Comparison of ENCODE assay signal across 29 cellular contexts in the genomic region with DNA sequence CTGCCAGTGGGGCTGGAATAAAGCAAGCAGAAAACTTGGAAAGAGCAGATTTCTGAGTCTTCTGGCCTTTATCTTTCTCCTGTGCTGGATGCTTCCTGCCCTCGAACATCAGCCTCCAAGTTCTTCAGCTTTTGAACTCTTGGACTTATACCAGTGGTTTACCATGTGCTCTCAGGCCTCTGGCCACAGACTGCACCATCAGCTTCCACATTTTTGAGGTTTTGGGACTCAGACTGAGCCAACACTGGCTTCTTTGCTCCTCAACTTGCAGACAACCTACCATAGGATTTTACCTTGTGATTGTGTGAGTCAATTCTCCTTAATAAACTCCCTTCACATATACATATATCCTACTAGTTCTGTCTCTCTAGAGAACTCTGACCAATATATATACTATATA.
"Had no signal": no experiment of that assay in that cellular context is flagged by ENCODE, and none has a peak within 500 bp of the region (broad histone marks: within the 10 kb centered on the region; RNA-seq: fewer than 3 reads in every experiment).

No MANE protein-coding gene starts in this region.

- H3K4me1 Mint-ChIP-seq: activated naive CD4-positive, alpha-beta T cell treated with anti-CD3 and anti-CD28 coated beads, Interleukin-2, amount 10 ng/mL, durations not matched to agents 7 days and 5 days; activated naive CD8-positive, alpha-beta T cell treated with anti-CD3 and anti-CD28 coated beads, Interleukin-2, amount 50 U/mL, for 24 hours; brain; nephron; stimulated activated memory B cell treated with anti-CD40 and anti-IgM and Interleukin-4, amounts not matched to agents 10 μg/mL and 1 μg/mL and 100 μg/mL, for 72 hours; stimulated activated naive CD8-positive, alpha-beta T cell treated with anti-CD3 and anti-CD28 coated beads, Interleukin-15, amount 100 ng/mL, for 72 hours had no signal

- H3K4me3 ChIP-seq: esophagus muscularis mucosa, left ventricle myocardium inferior, lung, pancreas, prostate gland, sigmoid colon, upper lobe of left lung, vagina had no signal

- H3K4me1 ChIP-seq: esophagus muscularis mucosa, left ventricle myocardium inferior, pancreas, prostate gland, sigmoid colon, upper lobe of left lung, vagina had no signal

- H3K36me3 Mint-ChIP-seq: activated naive CD4-positive, alpha-beta T cell treated with anti-CD3 and anti-CD28 coated beads, Interleukin-2, amount 10 ng/mL, durations not matched to agents 7 days and 5 days; brain; stimulated activated memory B cell treated with anti-CD40 and anti-IgM and Interleukin-4, amounts not matched to agents 10 μg/mL and 1 μg/mL and 100 μg/mL, for 72 hours had no signal

- H3K36me3 ChIP-seq: esophagus muscularis mucosa, left ventricle myocardium inferior, neutrophil, pancreas, prostate gland, sigmoid colon, upper lobe of left lung, vagina had no signal

- H3K4me3 Mint-ChIP-seq: activated naive CD4-positive, alpha-beta T cell treated with anti-CD3 and anti-CD28 coated beads, Interleukin-2, amount 10 ng/mL, durations not matched to agents 7 days and 5 days; activated naive CD8-positive, alpha-beta T cell treated with anti-CD3 and anti-CD28 coated beads, Interleukin-2, amount 50 U/mL, for 24 hours; activated T-helper 1 cell treated with anti-CD3 and anti-CD28 coated beads, Interleukin-12 subunit alpha, Interleukin-12 subunit beta, Interleukin-2, Interleukin-4 antibody, amounts not matched to agents 30 ng/mL and 10 ng/mL and 1 ng/mL, durations not matched to agents 14 hours and 24 hours and 36 hours; brain; dendritic cell treated with granulocyte-macrophage colony-stimulating factor and Interleukin-4, amounts not matched to agents 40 ng/mL and 50 ng/mL, for 4 days; nephron; stimulated activated memory B cell treated with anti-CD40 and anti-IgM and Interleukin-4, amounts not matched to agents 10 μg/mL and 1 μg/mL and 100 μg/mL, for 72 hours; stimulated activated naive CD8-positive, alpha-beta T cell treated with anti-CD3 and anti-CD28 coated beads, Interleukin-15, amount 100 ng/mL, for 72 hours had no signal

- H3K27ac Mint-ChIP-seq: activated naive CD4-positive, alpha-beta T cell treated with anti-CD3 and anti-CD28 coated beads, Interleukin-2, amount 10 ng/mL, durations not matched to agents 7 days and 5 days; activated naive CD8-positive, alpha-beta T cell treated with anti-CD3 and anti-CD28 coated beads, Interleukin-2, amount 50 U/mL, for 24 hours; activated T-helper 1 cell treated with anti-CD3 and anti-CD28 coated beads, Interleukin-12 subunit alpha, Interleukin-12 subunit beta, Interleukin-2, Interleukin-4 antibody, amounts not matched to agents 30 ng/mL and 10 ng/mL and 1 ng/mL, durations not matched to agents 14 hours and 24 hours and 36 hours; brain; dendritic cell treated with granulocyte-macrophage colony-stimulating factor and Interleukin-4, amounts not matched to agents 40 ng/mL and 50 ng/mL, for 4 days; nephron; stimulated activated memory B cell treated with anti-CD40 and anti-IgM and Interleukin-4, amounts not matched to agents 10 μg/mL and 1 μg/mL and 100 μg/mL, for 72 hours; stimulated activated naive CD8-positive, alpha-beta T cell treated with anti-CD3 and anti-CD28 coated beads, Interleukin-15, amount 100 ng/mL, for 72 hours had no signal

- H3K9me3 ChIP-seq: esophagus muscularis mucosa, neutrophil, pancreas, prostate gland, sigmoid colon, upper lobe of left lung, vagina had no signal

- H3K27me3 ChIP-seq: esophagus muscularis mucosa, neutrophil, sigmoid colon, upper lobe of left lung, vagina had no signal

- DNase-seq: activated CD4-positive, alpha-beta T cell treated with anti-CD3 and anti-CD28 coated beads for 4 hours; activated CD4-positive, alpha-beta T cell treated with anti-CD3 and anti-CD28 coated beads, Interleukin-2, amount 50 U/mL, for 4 hours; activated CD4-positive, CD25-positive, alpha-beta regulatory T cell; activated gamma-delta T cell; activated naive CD4-positive, alpha-beta T cell treated with anti-CD3 and anti-CD28 coated beads, Interleukin-2, amount 10 ng/mL, durations not matched to agents 7 days and 5 days; activated naive CD8-positive, alpha-beta T cell treated with anti-CD3 and anti-CD28 coated beads, Interleukin-2, amount 50 U/mL, for 24 hours; activated T-cell treated with anti-CD3 and anti-CD28 coated beads for 4 hours; amygdala; effector CD4-positive, alpha-beta T cell; left ventricle myocardium inferior; pancreas; sigmoid colon; small intestine; stimulated activated CD4-positive, alpha-beta T cell treated with anti-CD3 and anti-CD28 coated beads, Interleukin-1b, Interleukin-23, amount 100 ng/mL, for 48 hours; stimulated activated CD4-positive, alpha-beta T cell treated with anti-CD3 and anti-CD28 coated beads, Interleukin-4, amount 100 ng/mL, for 4 hours; stimulated activated CD8-positive, alpha-beta memory T cell treated with anti-CD3 and anti-CD28 coated beads, Interleukin-4, amount 100 ng/mL, for 48 hours; stimulated activated naive CD8-positive, alpha-beta T cell treated with anti-CD3 and anti-CD28 coated beads, Interleukin-15, amount 100 ng/mL, for 72 hours; substantia nigra; upper lobe of left lung had no signal

- H3K27me3 Mint-ChIP-seq: activated naive CD4-positive, alpha-beta T cell treated with anti-CD3 and anti-CD28 coated beads, Interleukin-2, amount 10 ng/mL, durations not matched to agents 7 days and 5 days; activated naive CD8-positive, alpha-beta T cell treated with anti-CD3 and anti-CD28 coated beads, Interleukin-2, amount 50 U/mL, for 24 hours; brain; dendritic cell treated with granulocyte-macrophage colony-stimulating factor and Interleukin-4, amounts not matched to agents 40 ng/mL and 50 ng/mL, for 4 days; stimulated activated memory B cell treated with anti-CD40 and anti-IgM and Interleukin-4, amounts not matched to agents 10 μg/mL and 1 μg/mL and 100 μg/mL, for 72 hours; stimulated activated naive CD8-positive, alpha-beta T cell treated with anti-CD3 and anti-CD28 coated beads, Interleukin-15, amount 100 ng/mL, for 72 hours had no signal

- H3K9me3 Mint-ChIP-seq: activated naive CD4-positive, alpha-beta T cell treated with anti-CD3 and anti-CD28 coated beads, Interleukin-2, amount 10 ng/mL, durations not matched to agents 7 days and 5 days had no signal

- H3K27ac ChIP-seq: esophagus muscularis mucosa, left ventricle myocardium inferior, neutrophil, pancreas, prostate gland, sigmoid colon, upper lobe of left lung, vagina had no signal
